In the genomic region with DNA sequence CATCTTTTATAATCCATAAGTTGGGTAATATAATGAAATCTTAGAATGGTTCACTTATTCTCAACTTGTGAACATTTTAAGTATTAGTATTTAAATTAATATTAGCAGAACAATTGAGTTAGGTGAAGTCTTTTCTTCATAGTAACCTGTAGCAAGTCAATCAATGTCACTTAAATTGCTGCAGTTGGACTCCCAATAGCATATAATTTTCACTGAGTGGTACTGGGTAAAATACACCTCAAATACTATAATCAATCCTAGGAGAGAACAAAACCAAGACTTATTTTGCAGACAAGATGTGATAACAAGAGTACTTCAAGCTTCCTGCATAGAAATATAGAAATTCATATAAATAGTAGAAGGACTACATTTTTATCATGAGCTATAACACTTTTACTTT, we compare ENCODE assay signal across 35 cellular contexts.
"Had no signal": no experiment of that assay in that cellular context is flagged by ENCODE, and none has a peak within 500 bp of the region (broad histone marks: within the 10 kb centered on the region; RNA-seq: fewer than 3 reads in every experiment).

No MANE protein-coding gene starts in this region.

- H3K4me2 ChIP-seq: KMS-11 had no signal

- H3K27me3 ChIP-seq: MG63 had no signal

- H3K36me3 ChIP-seq: MG63 had no signal

- H3K4me3 ChIP-seq: MG63 had no signal

- H3K27ac ChIP-seq: KMS-11 had no signal

- H3K9me3 ChIP-seq: MG63 had no signal

- DNase-seq: Karpas-422, Kasumi-1, MG63, MM.1S, MV-4-11, NCI-H1048, NCI-H1092, NCI-H1092 treated with DMSO at 0.1 percent for 48 hours, NCI-H1105, NCI-H1417, NCI-H1417 treated with DMSO at 0.1 percent for 48 hours, NCI-H1436, NCI-H1436 treated with DMSO at 0.1 percent for 48 hours, NCI-H146, NCI-H1694, NCI-H1694 treated with DMSO at 0.1 percent for 48 hours, NCI-H187, NCI-H187 treated with DMSO at 0.1 percent for 48 hours, NCI-H1930, NCI-H2029, NCI-H2081, NCI-H2081 treated with DMSO at 0.1 percent for 48 hours, NCI-H2107, NCI-H2171, NCI-H2171 treated with DMSO at 0.1 percent for 48 hours, NCI-H226, NCI-H345, NCI-H446, NCI-H446 treated with DMSO at 0.1 percent for 48 hours, NCI-H510A, NCI-H510A treated with DMSO at 0.1 percent for 48 hours, NCI-H524, NCI-H524 treated with DMSO at 0.1 percent for 48 hours, NCI-H526 had no signal

- H3K9ac ChIP-seq: KMS-11 had no signal
